Comparison of ENCODE assay signal across 15 cellular contexts in the genomic region with DNA sequence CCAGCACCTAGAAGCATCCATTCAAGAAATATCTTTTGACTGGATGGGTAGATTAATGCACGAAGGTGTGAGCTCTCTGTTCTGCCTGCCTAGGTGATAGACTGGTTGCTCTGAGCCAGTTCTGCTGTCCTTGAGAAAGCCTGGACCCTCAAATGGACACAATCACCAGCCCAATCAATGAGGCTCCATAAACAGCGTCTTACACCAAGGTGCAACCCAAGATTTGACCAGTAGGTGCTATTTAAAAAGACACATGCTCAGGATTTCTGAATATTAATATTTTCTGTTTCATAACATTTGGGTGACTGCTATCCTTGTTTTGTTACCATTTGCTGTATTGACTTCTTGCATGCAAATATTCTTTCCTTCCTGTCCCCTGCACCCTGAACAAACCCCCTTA. TPM values are rescaled to one million over a fixed set of nuclear protein-coding genes. Genes with fewer than 3 reads are reported as not detected.
A peak's percentile ranks its signal among the peaks of the same experiment; 100 is the strongest.
DNase-seq lines count a peak whose midpoint lies in the region; ATAC-seq and TF ChIP-seq lines count a peak whose summit lies in the region.
"Had no signal": no experiment of that assay in that cellular context is flagged by ENCODE, and none has a peak within 500 bp of the region (broad histone marks: within the 10 kb centered on the region; RNA-seq: fewer than 3 reads in every experiment).

No MANE protein-coding gene starts in this region.

- no peaks in the 10 kb centered on the region for H3K36me3 ChIP-seq in breast epithelium
- H3K36me3 ChIP-seq in heart right ventricle = peaks cover 0 to 7% (median 0%) of the 10 kb centered on the region in 9 donors
- H3K36me3 ChIP-seq in adrenal gland (replicated peaks in 1 of 2) = no peaks in the 10 kb centered on the region
- H3K36me3 ChIP-seq: BE2C, HAP-1, tibial artery had no signal

- H3K9me3 ChIP-seq in breast epithelium (no peaks in the 10 kb centered on the region), heart right ventricle (peaks cover 0 to 17% (median 6%) of the 10 kb centered on the region in 11 donors), adrenal gland (replicated peaks in 1 of 3) (no peaks in the 10 kb centered on the region)
- H3K9me3 ChIP-seq: BE2C, HAP-1 had no signal

- no peaks in the 10 kb centered on the region for H3K4me1 ChIP-seq in breast epithelium
- peaks cover 0 to 12% (median 0%) of the 10 kb centered on the region in 9 donors for H3K4me1 ChIP-seq in heart right ventricle
- peaks cover 0 to 3% of the 10 kb centered on the region in 2 donors for H3K4me1 ChIP-seq in adrenal gland (replicated peaks in 1 of 2)
- H3K4me1 ChIP-seq: BE2C, HAP-1 had no signal

- WGBS in heart right ventricle, 2 donors = 58 to 61% methylated on average over 2 of the region's 2 CpGs
- 39 to 71% (median 57%) methylated on average over 2 of the region's 2 CpGs for WGBS in adrenal gland, 4 donors

- intact Hi-C loops in MCF 10A (cut with micrococcal nuclease) = loop anchor here (5.0 to 10.0 kb wide), 4 partner anchors 59 to 781 kb away; a partner anchor contains a TSS
- intact Hi-C loops in breast epithelium (cut with DNase I; ENCODE audit: low total_unique reads) = loop anchor here (10.0 kb wide), 1 partner anchor 552 kb away; no protein-coding TSS in a partner anchor
- intact Hi-C loops in heart right ventricle (cut with DNase I) = loop anchor here in 7 of 10 donors (5.0 to 10.0 kb wide), 7 partner anchors 92 to 781 kb away; a partner anchor contains a TSS
- intact Hi-C loops in adrenal gland (cut with DNase I) = loop anchor here in 1 of 2 donors (10.0 kb wide), 1 partner anchor 778 kb away; no protein-coding TSS in a partner anchor

- H3K27ac ChIP-seq in breast epithelium = no peak overlapping the region
- peak overlapping the region; percentile 76 for H3K27ac ChIP-seq in VCaP
- H3K27ac ChIP-seq in heart right ventricle = no peak overlapping the region
- no peak overlapping the region for H3K27ac ChIP-seq in adrenal gland
- H3K27ac ChIP-seq: tibial artery had no signal

- H3K27ac Mint-ChIP-seq in MCF 10A (ENCODE audit: low read depth, unreplicated experiment) = no peak overlapping the region
- H3K27ac Mint-ChIP-seq: stimulated activated naive CD8-positive, alpha-beta T cell treated with anti-CD3 and anti-CD28 coated beads, Interleukin-15, Interleukin-2, amounts not matched to agents 100 ng/mL and 50 ng/mL, for 24 hours; T-cell had no signal

- no peak for ATAC-seq in heart right ventricle

- H3K27me3 ChIP-seq in breast epithelium = no peaks in the 10 kb centered on the region
- peaks cover 0 to 17% (median 8%) of the 10 kb centered on the region in 7 donors for H3K27me3 ChIP-seq in heart right ventricle
- H3K27me3 ChIP-seq in adrenal gland = no peaks in the 10 kb centered on the region
- H3K27me3 ChIP-seq: BE2C had no signal

- peaks cover 10% of the 10 kb centered on the region for H3K27me3 Mint-ChIP-seq in MCF 10A (ENCODE audit: insufficient read depth, unreplicated experiment)

- H3K4me3 Mint-ChIP-seq in MCF 10A (ENCODE audit: unreplicated experiment) = no peak overlapping the region
- H3K4me3 Mint-ChIP-seq: stimulated activated naive CD8-positive, alpha-beta T cell treated with anti-CD3 and anti-CD28 coated beads, Interleukin-15, Interleukin-2, amounts not matched to agents 100 ng/mL and 50 ng/mL, for 24 hours; T-cell had no signal

- H3K36me3 Mint-ChIP-seq in MCF 10A (ENCODE audit: insufficient read depth, unreplicated experiment) = no peaks in the 10 kb centered on the region

- H3K4me1 Mint-ChIP-seq in MCF 10A (ENCODE audit: insufficient read depth, unreplicated experiment) = peaks cover 17% of the 10 kb centered on the region
- H3K4me1 Mint-ChIP-seq: T-cell had no signal

- CTCF ChIA-PET in MCF 10A (lab: Yijun Ruan, JAX) = interaction anchor here (0.5 to 6.2 kb wide), 17 partner anchors 8 to 1551 kb away, joined by 3 to 78 read pairs (median 4); no protein-coding TSS in a partner anchor

- TF ChIP-seq POLR2A in breast epithelium (IDR thresholded peaks at IDR 0.05) (no peak), adrenal gland (IDR thresholded peaks at IDR 0.05) (no peak)

- POLR2A ChIA-PET in MCF 10A (lab: Yijun Ruan, JAX) = no interaction called here

- no peak overlapping the region for H3K4me3 ChIP-seq in breast epithelium
- H3K4me3 ChIP-seq in fibroblast of pulmonary artery (replicated peaks; ENCODE audit: low read depth, low read length) = no peak overlapping the region
- no peak overlapping the region for H3K4me3 ChIP-seq in heart right ventricle
- no peak overlapping the region for H3K4me3 ChIP-seq in adrenal gland
- H3K4me3 ChIP-seq: HAP-1, tibial artery had no signal

- DNase-seq in MCF 10A (ENCODE audit: unreplicated experiment) = peak; percentile 3
- DNase-seq in breast epithelium (ENCODE audit: low spot score in 2 of 2) = no peak
- DNase-seq in fibroblast of pulmonary artery (ENCODE audit: low read depth) = no peak
- DNase-seq in NCI-H226 = no peak
- no peak for DNase-seq in heart right ventricle
- DNase-seq in nucleus accumbens (lab: John Stamatoyannopoulos, UW) = no peak
- DNase-seq in adrenal gland = no peak
- DNase-seq: mammary epithelial cell had no signal

- no TSS peak for BruUV-seq in MCF 10A (replicated peaks; lab: Mats Ljungman, UMichigan)

- no peak for TF ChIP-seq CTCF in MCF 10A (IDR thresholded peaks at IDR 0.05; ENCODE audit: unreplicated experiment)
- TF ChIP-seq CTCF in breast epithelium (IDR thresholded peaks at IDR 0.05) = no peak
- TF ChIP-seq CTCF in VCaP (conservative IDR thresholded peaks at IDR 0.05) = no peak
- TF ChIP-seq CTCF in fibroblast of pulmonary artery (IDR thresholded peaks at IDR 0.05; ENCODE audit: low read length, missing control alignments) = peak; percentile 3
- no peak for TF ChIP-seq CTCF in heart right ventricle (IDR thresholded peaks at IDR 0.05)
- TF ChIP-seq CTCF in adrenal gland (IDR thresholded peaks at IDR 0.05) = no peak

- peaks cover 15% of the 10 kb centered on the region for H3K9me3 Mint-ChIP-seq in MCF 10A (ENCODE audit: unreplicated experiment)

RNA-seq across cellular contexts. Expression of a gene that starts 39.0 kb away (rescaled TPM):
- total RNA-seq in MCF 10A (2022) = 0.51 TPM in 1 of 2 replicates, not detected in the other
- 10 to 100 TPM in 2 of 3 donors, 1 to 10 TPM in 1; 8.8 to 36.4 (median 11.3) TPM for total RNA-seq in breast epithelium
- total RNA-seq in heart right ventricle = 10 to 100 TPM in 2 of 10 donors, 1 to 10 TPM in 8; 2.7 to 13.8 (median 5.7) TPM
- polyA plus RNA-seq in heart right ventricle = 1 to 10 TPM; 3.7 to 5.7 TPM
- total RNA-seq in adrenal gland = 10 to 100 TPM in 5 of 8 donors, 1 to 10 TPM in 3; 4.3 to 25.7 (median 12.6) TPM
- polyA plus RNA-seq in adrenal gland = 10 to 100 TPM in 2 of 3 donors, 1 to 10 TPM in 1; 9.9 to 18.3 (median 12.0) TPM
- total RNA-seq: activated CD8-positive, alpha-beta memory T cell treated with anti-CD3 and anti-CD28 coated beads for 36 hours had no signal
